In genomic region chr10:103895458-103896186, GRCh38 we compare ENCODE assay signal across 8 cellular contexts. TPM values are rescaled to one million over a fixed set of nuclear protein-coding genes. Genes with fewer than 3 reads are reported as not detected.
A peak's percentile ranks its signal among the peaks of the same experiment; 100 is the strongest.
DNase-seq lines count a peak whose midpoint lies in the region; ATAC-seq and TF ChIP-seq lines count a peak whose summit lies in the region.

No MANE protein-coding gene starts in this region.

- peaks cover 47% of the 10 kb centered on the region for H3K4me1 Mint-ChIP-seq in activated CD8-positive, alpha-beta memory T cell treated with anti-CD3 and anti-CD28 coated beads, Interleukin-2, amount 10 ng/mL, durations not matched to agents 7 days and 5 days
- H3K4me1 Mint-ChIP-seq in type B pancreatic cell (ENCODE audit: unreplicated experiment), result peaks cover 41% of the 10 kb centered on the region

- H3K27me3 Mint-ChIP-seq in activated CD8-positive, alpha-beta memory T cell treated with anti-CD3 and anti-CD28 coated beads, Interleukin-2, amount 10 ng/mL, durations not matched to agents 7 days and 5 days, result no peaks in the 10 kb centered on the region
- no peaks in the 10 kb centered on the region for H3K27me3 Mint-ChIP-seq in type B pancreatic cell

- no peaks in the 10 kb centered on the region for H3K9me3 Mint-ChIP-seq in activated CD8-positive, alpha-beta memory T cell treated with anti-CD3 and anti-CD28 coated beads, Interleukin-2, amount 10 ng/mL, durations not matched to agents 7 days and 5 days (ENCODE audit: low read depth)
- H3K9me3 Mint-ChIP-seq in type B pancreatic cell, result no peaks in the 10 kb centered on the region

- TF ChIP-seq CTCF in type B pancreatic cell (conservative IDR thresholded peaks at IDR 0.05), result no peak

- H3K4me3 Mint-ChIP-seq in activated CD8-positive, alpha-beta memory T cell treated with anti-CD3 and anti-CD28 coated beads, Interleukin-2, amount 10 ng/mL, durations not matched to agents 7 days and 5 days, result no peak overlapping the region
- peak overlapping the region; percentile 32 for H3K4me3 Mint-ChIP-seq in type B pancreatic cell

- CTCF ChIA-PET in activated CD8-positive, alpha-beta memory T cell treated with anti-CD3 and anti-CD28 coated beads, Interleukin-2, amount 10 ng/mL, durations not matched to agents 7 days and 5 days (lab: Charles Lee), result interaction anchor here (1.1 to 2.1 kb wide), 6 partner anchors 9 to 225 kb away, joined by 3 to 17 read pairs (median 4); partner anchors contain the start of gene SFR1

- peak overlapping the region; percentile 72 for H3K27ac Mint-ChIP-seq in activated CD8-positive, alpha-beta memory T cell treated with anti-CD3 and anti-CD28 coated beads, Interleukin-2, amount 10 ng/mL, durations not matched to agents 7 days and 5 days
- H3K27ac Mint-ChIP-seq in type B pancreatic cell, result peak overlapping the region; percentile 91

- peaks cover 57% of the 10 kb centered on the region for H3K36me3 Mint-ChIP-seq in activated CD8-positive, alpha-beta memory T cell treated with anti-CD3 and anti-CD28 coated beads, Interleukin-2, amount 10 ng/mL, durations not matched to agents 7 days and 5 days
- peaks cover 30% of the 10 kb centered on the region for H3K36me3 Mint-ChIP-seq in type B pancreatic cell

- peak; percentile 72 for ATAC-seq in activated CD8-positive, alpha-beta memory T cell treated with anti-CD3 and anti-CD28 coated beads, Interleukin-2, amount 10 ng/mL, durations not matched to agents 7 days and 5 days
- ATAC-seq in HG03521 (IDR thresholded peaks at IDR 0.05; ENCODE audit: unreplicated experiment), result no peak

- intact Hi-C loops in posterior cingulate gyrus (cut with DNase I), result no loop called here

- no peak for DNase-seq in activated CD8-positive, alpha-beta memory T cell treated with anti-CD3 and anti-CD28 coated beads, Interleukin-2, amount 10 ng/mL, durations not matched to agents 7 days and 5 days
- DNase-seq in activated CD8-positive, alpha-beta memory T cell treated with anti-CD3 and anti-CD28 coated beads for 24 hours, result no peak
- DNase-seq in astrocyte of the hippocampus (ENCODE audit: low read depth, low spot score), result peak; percentile 20
- peak; percentile 94 for DNase-seq in left kidney (ENCODE audit: low read depth, low spot score)
- DNase-seq in type B pancreatic cell (ENCODE audit: extremely low spot score, unreplicated experiment), result no peak
- DNase-seq in NCI-H510A treated with DMSO at 0.1 percent for 48 hours (lab: John Stamatoyannopoulos, UW), result no peak
- DNase-seq in posterior cingulate gyrus, result no peak

RNA-seq across cellular contexts. Expression of gene STN1, which starts 22.4 kb away (rescaled TPM):
- total RNA-seq in activated CD8-positive, alpha-beta memory T cell treated with anti-CD3 and anti-CD28 coated beads, Interleukin-2, amount 10 ng/mL, durations not matched to agents 7 days and 5 days, result 10 to 100 TPM; 37.5 to 52.0 TPM
- total RNA-seq in type B pancreatic cell (ENCODE audit: low replicate concordance), result 33.0 and 75.1 TPM in 2 replicates

RNA-seq across cellular contexts. Expression of gene SH3PXD2A, which starts 40.2 kb away (rescaled TPM):
- total RNA-seq in activated CD8-positive, alpha-beta memory T cell treated with anti-CD3 and anti-CD28 coated beads, Interleukin-2, amount 10 ng/mL, durations not matched to agents 7 days and 5 days, result 10 to 100 TPM; 12.4 to 14.5 TPM
- 22.3 and 38.6 TPM in 2 replicates for total RNA-seq in type B pancreatic cell (ENCODE audit: low replicate concordance)

Comparison
In these comparisons a context has a peak if more than half of its experiments do, and no peak if none do; other contexts are left out.
1. DNase-seq: peak in astrocyte of the hippocampus (single experiment) and left kidney (single experiment); none in activated CD8-positive, alpha-beta memory T cell treated with anti-CD3 and anti-CD28 coated beads, Interleukin-2, amount 10 ng/mL, durations not matched to agents 7 days and 5 days (single experiment), activated CD8-positive, alpha-beta memory T cell treated with anti-CD3 and anti-CD28 coated beads for 24 hours (single experiment), type B pancreatic cell (single experiment), NCI-H510A treated with DMSO at 0.1 percent for 48 hours (single experiment) and posterior cingulate gyrus (0 of 10).